ENCODE assay signal across 1 cellular context in genomic region chr1:160471253-160471652, GRCh38.
TF ChIP-seq lines count a peak whose summit lies in the region.

No MANE protein-coding gene starts in this region.

TF ChIP-seq in SK-N-SH treated with all-trans-retinoic acid at 6 μM for 48 hours, 23 proteins besides CTCF, POLR2A, EP300 and RAD21:
- TF ChIP-seq POU6F1 (CRISPR knock-in tag; IDR thresholded peaks at IDR 0.05; ENCODE audit: borderline replicate concordance, low read depth): no peak
- TF ChIP-seq ZNF8 (CRISPR knock-in tag; IDR thresholded peaks at IDR 0.05): no peak
- no peak for TF ChIP-seq BACH2 (CRISPR knock-in tag; IDR thresholded peaks at IDR 0.05; ENCODE audit: borderline replicate concordance)
- no peak for TF ChIP-seq CREB5 (CRISPR knock-in tag; IDR thresholded peaks at IDR 0.05; ENCODE audit: low read depth)
- no peak for TF ChIP-seq ARNTL (CRISPR knock-in tag; IDR thresholded peaks at IDR 0.05; ENCODE audit: borderline replicate concordance, low read depth)
- TF ChIP-seq ISL1 (CRISPR knock-in tag; IDR thresholded peaks at IDR 0.05): no peak
- TF ChIP-seq PATZ1 (CRISPR knock-in tag; IDR thresholded peaks at IDR 0.05; ENCODE audit: borderline replicate concordance): no peak
- TF ChIP-seq OSR1 (CRISPR knock-in tag; IDR thresholded peaks at IDR 0.05): no peak
- TF ChIP-seq TCF4 (CRISPR knock-in tag; IDR thresholded peaks at IDR 0.05; ENCODE audit: borderline replicate concordance): no peak
- no peak for TF ChIP-seq RARB (CRISPR knock-in tag; IDR thresholded peaks at IDR 0.05)
